In genomic region chr19:14196105-14196504, GRCh38 we compare ENCODE assay signal across 8 cellular contexts. TPM values are rescaled to one million over a fixed set of nuclear protein-coding genes. Genes with fewer than 3 reads are reported as not detected.
A peak's percentile ranks its signal among the peaks of the same experiment; 100 is the strongest.
DNase-seq lines count a peak whose midpoint lies in the region; ATAC-seq, FAIRE-seq and TF ChIP-seq lines count a peak whose summit lies in the region.
"Not testable (repeated sequence)": the region's sequence is repeated elsewhere in the genome, so short reads cannot be mapped to it uniquely, and the experiment has no call there.

No MANE protein-coding gene starts in this region.

- not testable (repeated sequence) for H3K9ac ChIP-seq in GM12878 (ENCODE audit: control insufficient read depth, insufficient read depth, low read length)

- not testable (repeated sequence) for TF ChIP-seq POLR2A in GM12878 (IDR thresholded peaks at IDR 0.05; ENCODE audit: low read depth, low read length); ovary (IDR thresholded peaks at IDR 0.05)

- ATAC-seq in GM12878, result peak; percentile 84

- not testable (repeated sequence) for H3K9me3 ChIP-seq in GM12878 (replicated peaks; ENCODE audit: control insufficient read depth, insufficient read depth, low read length); ovary

- TF ChIP-seq EP300 in GM12878 (IDR thresholded peaks at IDR 0.05; ENCODE audit: borderline replicate concordance in 1 of 2, control insufficient read depth in 1 of 2, low read depth in 2 of 2, low read length in 2 of 2); ovary (IDR thresholded peaks at IDR 0.05): not testable (repeated sequence)

- WGBS in GM12878 (ENCODE audit: insufficient coverage, insufficient replicate concordance, low lambda C conversion rate, missing lambda C conversion rate), result 0% methylated on average over 12 of the region's 12 CpGs
- WGBS in ovary, 3 donors, result 30 to 45% (median 40%) methylated on average over 12 of the region's 12 CpGs

- POLR2A ChIA-PET in GM12878 (lab: Charles Lee), result not testable (repeated sequence)

- intact Hi-C loops in GM12878 (cut with micrococcal nuclease; ENCODE audit: unreplicated experiment), result loop anchor here (1.0 kb wide), 1 partner anchor 152 kb away; no protein-coding TSS in a partner anchor
- intact Hi-C loops in cardiac septum (cut with DNase I), result loop anchor here (5.0 to 10.0 kb wide), 3 partner anchors 49 to 209 kb away; no protein-coding TSS in a partner anchor
- intact Hi-C loops in ovary (cut with DNase I), result loop anchor here in 1 of 4 donors (5.0 kb wide), 1 partner anchor 211 kb away; no protein-coding TSS in a partner anchor

- not testable (repeated sequence) for BruUV-seq in GM12878 (replicated peaks; lab: Mats Ljungman, UMichigan)

- H3K27ac ChIP-seq in GM12878 (ENCODE audit: control insufficient read depth, insufficient read depth); ovary: not testable (repeated sequence)

- not testable (repeated sequence) for H3K27me3 ChIP-seq in GM12878 (replicated peaks in 1 of 2; ENCODE audit: control insufficient read depth in 2 of 2, insufficient read depth in 2 of 2, low read length in 1 of 2); ovary

- DNase-seq in COLO668 (lab: John Stamatoyannopoulos, UW; ENCODE audit: unreplicated experiment) (peak; percentile 70), OCI-M1 (lab: John Stamatoyannopoulos, UW) (peak; percentile 97), cardiac septum (ENCODE audit: low spot score) (peak; percentile 83), ovary (peak; percentile 34 to 69 (median 59))
- not testable (repeated sequence) for DNase-seq in HTR-8/SVneo (ENCODE audit: insufficient read length, low spot score); GM12878 (ENCODE audit: low read depth, low spot score)
- DNase-seq in activated CD4-positive, alpha-beta T cell treated with anti-CD3 and anti-CD28 coated beads, Interleukin-2, amount 50 U/mL, for 1 hour, result peak; percentile 81
- DNase-seq in stimulated activated CD8-positive, alpha-beta memory T cell treated with anti-CD3 and anti-CD28 coated beads, Interleukin-7, amount 100 ng/mL, for 4 hours (ENCODE audit: low read depth in 2 of 2), result peak; percentile 60 to 64

- not testable (repeated sequence) for H3K36me3 ChIP-seq in GM12878 (ENCODE audit: control insufficient read depth in 2 of 2, insufficient read depth in 2 of 2, low read length in 1 of 2); ovary

- RAD21 ChIA-PET in GM12878 (lab: Charles Lee; ENCODE audit: unreplicated experiment), result not testable (repeated sequence)

- peak overlapping the region; percentile 47 for H2AFZ ChIP-seq in GM12878 (ENCODE audit: control insufficient read depth, low read depth, low read length)

- TF ChIP-seq RAD21 in GM12878 (IDR thresholded peaks at IDR 0.05; ENCODE audit: insufficient read depth, low read depth, low read length), result peak; percentile 54

- H4K20me1 ChIP-seq in GM12878 (ENCODE audit: control insufficient read depth, insufficient read depth), result not testable (repeated sequence)

- in situ Hi-C loops in GM12878 (cut with MboI), result loop anchor here (5.0 kb wide), 2 partner anchors 151 to 291 kb away; no protein-coding TSS in a partner anchor

- 0 out of 2 replicates have a peak overlapping the region, but pooled peaks have one; percentile 9 for H3K4me2 ChIP-seq in GM12878 (ENCODE audit: control insufficient read depth, insufficient read depth)

- not testable (repeated sequence) for H3K79me2 ChIP-seq in GM12878 (ENCODE audit: control insufficient read depth, insufficient read depth, low read length)

- SMC1A ChIA-PET in GM12878 (lab: Charles Lee; ENCODE audit: uncharacterized antibody, unreplicated experiment), result interaction anchor here (0.8 to 1.5 kb wide), 2 partner anchors 60 to 152 kb away, joined by 3 read pairs; partner anchors contain the start of gene ASF1B

- peak; percentile 42 for FAIRE-seq in HTR-8/SVneo (lab: Jason Lieb, UNC)
- peak; percentile 89 for FAIRE-seq in GM12878 (lab: Jason Lieb, UNC)

- not testable (repeated sequence) for H3K4me3 ChIP-seq in GM12878, ovary

- peak; percentile 48 to 67 (median 58) for TF ChIP-seq CTCF in GM12878 (IDR thresholded peaks at IDR 0.05 in 2 of 3, conservative IDR thresholded peaks at IDR 0.05 in 1 of 3; ENCODE audit: control insufficient read depth in 2 of 3, extremely low read depth in 1 of 3, insufficient read depth in 1 of 3, low read depth in 3 of 3, low read length in 3 of 3)
- peak; percentile 25 to 42 (median 26) for TF ChIP-seq CTCF in ovary (IDR thresholded peaks at IDR 0.05)

- H3K4me1 ChIP-seq in GM12878 (ENCODE audit: control insufficient read depth, insufficient read depth, low read length); ovary (ENCODE audit: insufficient read depth): not testable (repeated sequence)

- CTCF ChIA-PET in GM12878 (lab: Yijun Ruan, JAX), result interaction anchor here (0.8 to 2.6 kb wide), 4 partner anchors 59 to 185 kb away, joined by 3 to 30 read pairs (median 4); partner anchors contain the start of gene ADGRE5

TF ChIP-seq in GM12878, 131 proteins besides CTCF, POLR2A, EP300 and RAD21:
- TF ChIP-seq YY1 (IDR thresholded peaks at IDR 0.05; ENCODE audit: low read depth, low read length), result 0 out of 2 replicates have a peak, but pooled peaks have one; percentile 29
- TF ChIP-seq RELA (IDR thresholded peaks at IDR 0.05; ENCODE audit: borderline replicate concordance, partially characterized antibody), result peak; percentile 23
- peak; percentile 97 for TF ChIP-seq SMARCA5 (IDR thresholded peaks at IDR 0.05)
- TF ChIP-seq SMC3 (IDR thresholded peaks at IDR 0.05; ENCODE audit: borderline replicate concordance, low read length), result peak; percentile 57; the same call in 1 of the 2 replicates
- peak; percentile 71; the same call in 1 of the 2 replicates for TF ChIP-seq ZNF217 (IDR thresholded peaks at IDR 0.05)
- TF ChIP-seq RB1 (IDR thresholded peaks at IDR 0.05; ENCODE audit: borderline replicate concordance), result peak; percentile 42; the same call in 1 of the 2 replicates

RNA-seq across cellular contexts. Expression of gene ADGRL1, which starts 9.9 kb away (rescaled TPM):
- 22.3 and 24.4 TPM in 2 replicates for total RNA-seq in GM12878 (2013; cell fraction: nucleolus; rRNA removed)
- total RNA-seq in GM12878 (2014; rRNA removed) (1.4 and 1.9 TPM in 2 replicates), GM12878 (2014; rRNA removed; fragmentation: Illumina TruSeq; extraction: Trizol) (0.45 and 0.92 TPM in 2 replicates), GM12878 (2021) (4.8 and 5.0 TPM in 2 replicates), cardiac septum (7.9 TPM), ovary (10 to 100 TPM in 5 of 7 donors, 1 to 10 TPM in 2; 4.1 to 36.8 (median 22.5) TPM)
- 0.20 TPM for polyA plus RNA-seq in GM12878 (2011; ENCODE audit: low read depth)
- polyA plus RNA-seq in GM12878 (2011; rRNA removed) (0.24 and 1.4 TPM in 2 replicates), GM12878 (2014; fragmentation: Illumina TruSeq; extraction: Trizol) (0.24 and 0.97 TPM in 2 replicates), GM12878 (2014; fragmentation: Nextera tagmentation; extraction: Ambion mirVana) (under 1 TPM; 0.05 to 0.14 TPM), GM12878 (2014; rRNA removed) (1.7 and 4.5 TPM in 2 replicates), GM12878 (2016; fragmentation: Nextera tagmentation; extraction: Ambion mirVana) (under 1 TPM; 0.24 to 0.25 TPM), ovary (1 to 10 TPM; 2.1 to 6.7 TPM)
- polyA plus RNA-seq in GM12878 (2011; cell fraction: cytosol; rRNA removed), result 1.5 and 2.1 TPM in 2 replicates
- 6.3 and 11.5 TPM in 2 replicates for polyA plus RNA-seq in GM12878 (2011; cell fraction: nucleus; rRNA removed)
- polyA plus RNA-seq in GM12878 (2012), result 1.9 and 2.0 TPM in 2 replicates
- 3.3 and 4.8 TPM in 2 replicates for polyA minus RNA-seq in GM12878 (2011; rRNA and poly(A)+ RNA removed)
- polyA minus RNA-seq in GM12878 (2011; cell fraction: cytosol; rRNA and poly(A)+ RNA removed), result 2.7 and 4.3 TPM in 2 replicates
- polyA minus RNA-seq in GM12878 (2011; cell fraction: nucleus; rRNA and poly(A)+ RNA removed), result 1.5 and 3.0 TPM in 2 replicates

RNA-seq across cellular contexts. Expression of gene ASF1B, which starts 59.7 kb away (rescaled TPM):
- total RNA-seq in GM12878 (2013; cell fraction: nucleolus; rRNA removed), result 2.5 and 2.9 TPM in 2 replicates
- total RNA-seq in GM12878 (2014; rRNA removed), result 123 and 132 TPM in 2 replicates
- 50.4 and 53.8 TPM in 2 replicates for total RNA-seq in GM12878 (2014; rRNA removed; fragmentation: Illumina TruSeq; extraction: Trizol)
- total RNA-seq in GM12878 (2021), result 95.3 and 95.6 TPM in 2 replicates
- polyA plus RNA-seq in GM12878 (2011; ENCODE audit: low read depth), result 27.5 TPM
- 34.9 and 57.1 TPM in 2 replicates for polyA plus RNA-seq in GM12878 (2011; rRNA removed)
- polyA plus RNA-seq in GM12878 (2011; cell fraction: cytosol; rRNA removed), result 67.2 and 86.4 TPM in 2 replicates
- 31.1 and 37.8 TPM in 2 replicates for polyA plus RNA-seq in GM12878 (2011; cell fraction: nucleus; rRNA removed)
- polyA plus RNA-seq in GM12878 (2012), result 47.4 and 61.6 TPM in 2 replicates
- polyA plus RNA-seq in GM12878 (2014; fragmentation: Illumina TruSeq; extraction: Trizol), result 62.9 and 85.2 TPM in 2 replicates
- 10 to 100 TPM; 10.4 to 23.1 TPM for polyA plus RNA-seq in GM12878 (2014; fragmentation: Nextera tagmentation; extraction: Ambion mirVana)
- polyA plus RNA-seq in GM12878 (2014; rRNA removed), result 103 and 115 TPM in 2 replicates
- polyA plus RNA-seq in GM12878 (2016; fragmentation: Nextera tagmentation; extraction: Ambion mirVana), result 100 to 1,000 TPM; 190 to 217 TPM
- polyA minus RNA-seq in GM12878 (2011; rRNA and poly(A)+ RNA removed), result 30.4 and 50.9 TPM in 2 replicates
- 26.6 and 27.8 TPM in 2 replicates for polyA minus RNA-seq in GM12878 (2011; cell fraction: cytosol; rRNA and poly(A)+ RNA removed)
- 9.8 and 15.9 TPM in 2 replicates for polyA minus RNA-seq in GM12878 (2011; cell fraction: nucleus; rRNA and poly(A)+ RNA removed)
- total RNA-seq in cardiac septum, result 0.70 TPM
- total RNA-seq in ovary, result 1 to 10 TPM in 4 of 7 donors, under 1 TPM in 3; 0.12 to 4.9 (median 1.0) TPM
- 1 to 10 TPM in 1 of 2 donors, under 1 TPM in 1; 0.99 to 1.6 TPM for polyA plus RNA-seq in ovary
